23 cellular contexts compared by ENCODE assay signal in the genomic region with DNA sequence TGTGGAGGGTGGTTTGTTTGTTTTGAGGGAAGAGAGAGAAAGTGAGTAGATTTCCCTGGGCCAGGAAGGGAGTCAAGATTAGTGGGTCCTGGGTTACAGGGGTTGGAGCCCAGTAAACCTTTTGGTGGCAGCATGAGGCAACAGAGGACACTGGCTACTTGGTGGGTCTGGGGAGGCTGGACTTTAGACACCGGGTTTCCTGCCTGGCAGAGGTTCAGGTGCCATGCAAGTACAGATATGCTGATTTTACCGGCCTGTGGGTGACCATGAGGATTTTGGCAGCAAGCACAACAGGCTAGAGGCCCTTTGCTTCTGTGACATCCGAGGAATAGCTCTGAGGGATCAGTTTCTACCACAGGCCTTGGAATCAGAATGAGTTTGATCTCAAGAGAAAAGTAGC.
"Had no signal": no experiment of that assay in that cellular context is flagged by ENCODE, and none has a peak within 500 bp of the region (broad histone marks: within the 10 kb centered on the region; RNA-seq: fewer than 3 reads in every experiment).

No MANE protein-coding gene starts in this region.

- H3K4me3 ChIP-seq: esophagus muscularis mucosa, gastrocnemius medialis, heart right ventricle, left ventricle myocardium inferior, ovary, testis, tibial nerve had no signal

- H3K36me3 ChIP-seq: esophagus muscularis mucosa, gastrocnemius medialis, heart right ventricle, left ventricle myocardium inferior, ovary, tibial nerve had no signal

- H3K9me3 Mint-ChIP-seq: dendritic cell treated with granulocyte-macrophage colony-stimulating factor and Interleukin-4, amounts not matched to agents 40 ng/mL and 50 ng/mL, for 4 days; effector memory CD8-positive, alpha-beta T cell; naive thymus-derived CD8-positive, alpha-beta T cell; neural crest cell; stimulated activated effector memory CD8-positive, alpha-beta T cell treated with anti-CD3 and anti-CD28 coated beads, Interleukin-12 subunit alpha, Interleukin-12 subunit beta, amount 100 ng/mL, for 72 hours; stimulated activated naive CD8-positive, alpha-beta T cell treated with anti-CD3 and anti-CD28 coated beads, Interleukin-15, Interleukin-2, amounts not matched to agents 100 ng/mL and 50 ng/mL, for 24 hours had no signal

- H3K9me3 ChIP-seq: esophagus muscularis mucosa, gastrocnemius medialis, heart right ventricle, left ventricle myocardium inferior, ovary, testis, tibial nerve had no signal

- H3K36me3 Mint-ChIP-seq: naive thymus-derived CD8-positive, alpha-beta T cell; stimulated activated effector memory CD8-positive, alpha-beta T cell treated with anti-CD3 and anti-CD28 coated beads, Interleukin-12 subunit alpha, Interleukin-12 subunit beta, amount 100 ng/mL, for 72 hours had no signal

- H3K27ac ChIP-seq: epithelial cell of prostate, esophagus muscularis mucosa, gastrocnemius medialis, heart right ventricle, left ventricle myocardium inferior, ovary, testis, tibial nerve had no signal

- FAIRE-seq: colon had no signal

- DNase-seq: cerebellar nuclear complex; effector memory CD8-positive, alpha-beta T cell; gastrocnemius medialis; heart right ventricle; hypothalamus; islet precursor cell; left ventricle myocardium inferior; naive thymus-derived CD8-positive, alpha-beta T cell; nucleus accumbens; ovary; right cardiac atrium; stimulated activated CD4-positive, alpha-beta T cell treated with anti-CD3 and anti-CD28 coated beads, Interleukin-4, amount 100 ng/mL, for 1 hour; stimulated activated CD8-positive, alpha-beta memory T cell treated with anti-CD3 and anti-CD28 coated beads, Interleukin-4, amount 100 ng/mL, for 48 hours; testis had no signal

- H3K4me1 Mint-ChIP-seq: neural crest cell had no signal

- ATAC-seq: effector memory CD8-positive, alpha-beta T cell; gastrocnemius medialis; naive thymus-derived CD8-positive, alpha-beta T cell; right cardiac atrium; stimulated activated effector memory CD8-positive, alpha-beta T cell treated with anti-CD3 and anti-CD28 coated beads, Interleukin-12 subunit alpha, Interleukin-12 subunit beta, amount 100 ng/mL, for 72 hours had no signal

- H3K27ac Mint-ChIP-seq: dendritic cell treated with granulocyte-macrophage colony-stimulating factor and Interleukin-4, amounts not matched to agents 40 ng/mL and 50 ng/mL, for 4 days; effector memory CD8-positive, alpha-beta T cell; naive thymus-derived CD8-positive, alpha-beta T cell; progenitor cell of endocrine pancreas; stimulated activated effector memory CD8-positive, alpha-beta T cell treated with anti-CD3 and anti-CD28 coated beads, Interleukin-12 subunit alpha, Interleukin-12 subunit beta, amount 100 ng/mL, for 72 hours; stimulated activated naive CD8-positive, alpha-beta T cell treated with anti-CD3 and anti-CD28 coated beads, Interleukin-15, Interleukin-2, amounts not matched to agents 100 ng/mL and 50 ng/mL, for 24 hours had no signal

- H3K4me3 Mint-ChIP-seq: dendritic cell treated with granulocyte-macrophage colony-stimulating factor and Interleukin-4, amounts not matched to agents 40 ng/mL and 50 ng/mL, for 4 days; effector memory CD8-positive, alpha-beta T cell; naive thymus-derived CD8-positive, alpha-beta T cell; neural crest cell; stimulated activated effector memory CD8-positive, alpha-beta T cell treated with anti-CD3 and anti-CD28 coated beads, Interleukin-12 subunit alpha, Interleukin-12 subunit beta, amount 100 ng/mL, for 72 hours; stimulated activated naive CD8-positive, alpha-beta T cell treated with anti-CD3 and anti-CD28 coated beads, Interleukin-15, Interleukin-2, amounts not matched to agents 100 ng/mL and 50 ng/mL, for 24 hours had no signal

- H3K27me3 ChIP-seq: esophagus muscularis mucosa, gastrocnemius medialis, heart right ventricle, ovary, testis, tibial nerve had no signal

- H3K4me1 ChIP-seq: gastrocnemius medialis, testis, tibial nerve had no signal

- H3K27me3 Mint-ChIP-seq: dendritic cell treated with granulocyte-macrophage colony-stimulating factor and Interleukin-4, amounts not matched to agents 40 ng/mL and 50 ng/mL, for 4 days; progenitor cell of endocrine pancreas had no signal
